ENCODE assay signal across 17 cellular contexts in the genomic region with DNA sequence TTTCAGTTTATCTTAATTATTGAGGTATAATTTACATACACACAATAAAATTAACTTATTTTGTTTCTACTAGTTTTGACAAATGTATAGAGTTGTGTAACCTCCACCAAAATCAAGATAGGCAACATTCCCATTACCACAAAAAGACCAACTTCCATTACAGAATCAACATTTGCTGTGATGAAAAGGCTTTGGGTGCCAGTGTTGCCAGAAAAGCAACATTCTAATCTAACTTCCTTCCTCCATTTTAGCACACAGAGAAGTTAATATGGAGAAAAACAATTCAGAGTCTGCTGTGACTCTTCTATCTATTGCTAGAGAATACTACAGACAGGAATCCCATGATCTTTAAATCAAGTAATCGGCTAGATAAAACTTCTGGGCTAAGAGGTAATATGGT.
DNase-seq lines count a peak whose midpoint lies in the region; TF ChIP-seq lines count a peak whose summit lies in the region.
"Had no signal": no experiment of that assay in that cellular context is flagged by ENCODE, and none has a peak within 500 bp of the region (broad histone marks: within the 10 kb centered on the region; RNA-seq: fewer than 3 reads in every experiment).

No MANE protein-coding gene starts in this region.

- H3K79me2 ChIP-seq in ACC112 (ENCODE audit: control insufficient read depth, insufficient read depth, low read length, unreplicated experiment): no peaks in the 10 kb centered on the region

- H3K36me3 Mint-ChIP-seq in endothelial cell (ENCODE audit: low read depth, unreplicated experiment) (no peaks in the 10 kb centered on the region), nephron (ENCODE audit: low read depth) (no peaks in the 10 kb centered on the region), chondrocyte (ENCODE audit: low read depth) (no peaks in the 10 kb centered on the region)
- peaks cover under 1% of the 10 kb centered on the region for H3K36me3 Mint-ChIP-seq in activated naive CD8-positive, alpha-beta T cell treated with anti-CD3 and anti-CD28 coated beads for 36 hours
- H3K36me3 Mint-ChIP-seq: activated CD4-positive, alpha-beta memory T cell treated with anti-CD3 and anti-CD28 coated beads for 36 hours had no signal

- H3K27ac Mint-ChIP-seq in endothelial cell (ENCODE audit: unreplicated experiment): peak overlapping the region; percentile 97
- peak overlapping the region; percentile 94 to 96 (median 95) for H3K27ac Mint-ChIP-seq in nephron
- no peak overlapping the region for H3K27ac Mint-ChIP-seq in activated naive CD8-positive, alpha-beta T cell treated with anti-CD3 and anti-CD28 coated beads for 36 hours
- no peak overlapping the region for H3K27ac Mint-ChIP-seq in chondrocyte (ENCODE audit: unreplicated experiment)
- H3K27ac Mint-ChIP-seq: activated CD4-positive, alpha-beta memory T cell treated with anti-CD3 and anti-CD28 coated beads for 36 hours had no signal

- peak overlapping the region; percentile 24; the same call in 1 of the 2 replicates for H3K27ac ChIP-seq in ACC112 (ENCODE audit: low read depth, low read length)
- H3K27ac ChIP-seq: foreskin keratinocyte, HL-60, neutrophil had no signal

- peaks cover 12% of the 10 kb centered on the region for H3K4me1 ChIP-seq in ACC112 (ENCODE audit: control insufficient read depth, insufficient read depth, low read length, unreplicated experiment)
- H3K4me1 ChIP-seq: foreskin keratinocyte had no signal

- H3K9me3 Mint-ChIP-seq in endothelial cell (ENCODE audit: unreplicated experiment) (no peaks in the 10 kb centered on the region), nephron (no peaks in the 10 kb centered on the region), chondrocyte (ENCODE audit: low read depth) (no peaks in the 10 kb centered on the region)
- H3K9me3 Mint-ChIP-seq in activated naive CD8-positive, alpha-beta T cell treated with anti-CD3 and anti-CD28 coated beads for 36 hours: no peaks in the 10 kb centered on the region
- H3K9me3 Mint-ChIP-seq: activated CD4-positive, alpha-beta memory T cell treated with anti-CD3 and anti-CD28 coated beads for 36 hours had no signal

- peak overlapping the region; percentile 73 for H2AFZ ChIP-seq in ACC112 (ENCODE audit: low read length, unreplicated experiment)

- TF ChIP-seq CTCF in endothelial cell (IDR thresholded peaks at IDR 0.05; ENCODE audit: unreplicated experiment) (no peak), nephron (IDR thresholded peaks at IDR 0.05; ENCODE audit: unreplicated experiment in 3 of 3) (no peak), chondrocyte (IDR thresholded peaks at IDR 0.05) (no peak)

- H3K27me3 ChIP-seq in ACC112 (ENCODE audit: insufficient read depth, low read length): no peaks in the 10 kb centered on the region
- H3K27me3 ChIP-seq: foreskin keratinocyte, neutrophil had no signal

- H3K4me3 ChIP-seq in ACC112 (ENCODE audit: low read depth, low read length): no peak overlapping the region
- H3K4me3 ChIP-seq: GM12878 had no signal

- DNase-seq in OCI-M1 (lab: John Stamatoyannopoulos, UW) (peak; percentile 65), endothelial cell (ENCODE audit: low spot score) (no peak), NCI-H2196 treated with DMSO at 0.1 percent for 48 hours (lab: John Stamatoyannopoulos, UW; ENCODE audit: unreplicated experiment) (no peak), chondrocyte (ENCODE audit: low spot score) (no peak), UCSD-AML1 (lab: John Stamatoyannopoulos, UW; ENCODE audit: unreplicated experiment) (no peak)
- no peak for DNase-seq in activated naive CD8-positive, alpha-beta T cell treated with anti-CD3 and anti-CD28 coated beads for 36 hours
- DNase-seq: activated CD4-positive, alpha-beta memory T cell treated with anti-CD3 and anti-CD28 coated beads for 36 hours; activated gamma-delta T cell; DND-41; foreskin keratinocyte; MM.1S; stimulated activated CD8-positive, alpha-beta memory T cell treated with anti-CD3 and anti-CD28 coated beads, Interleukin-4, amount 100 ng/mL, for 48 hours had no signal

- H3K27me3 Mint-ChIP-seq in endothelial cell (ENCODE audit: unreplicated experiment) (no peaks in the 10 kb centered on the region), nephron (ENCODE audit: low read depth) (no peaks in the 10 kb centered on the region), chondrocyte (ENCODE audit: low read depth) (no peaks in the 10 kb centered on the region)
- no peaks in the 10 kb centered on the region for H3K27me3 Mint-ChIP-seq in activated naive CD8-positive, alpha-beta T cell treated with anti-CD3 and anti-CD28 coated beads for 36 hours
- H3K27me3 Mint-ChIP-seq: activated CD4-positive, alpha-beta memory T cell treated with anti-CD3 and anti-CD28 coated beads for 36 hours had no signal

- no peak overlapping the region for H3K4me3 Mint-ChIP-seq in endothelial cell (ENCODE audit: unreplicated experiment)
- H3K4me3 Mint-ChIP-seq in nephron: no peak overlapping the region
- H3K4me3 Mint-ChIP-seq in activated naive CD8-positive, alpha-beta T cell treated with anti-CD3 and anti-CD28 coated beads for 36 hours: no peak overlapping the region
- no peak overlapping the region for H3K4me3 Mint-ChIP-seq in chondrocyte (ENCODE audit: unreplicated experiment)
- H3K4me3 Mint-ChIP-seq: activated CD4-positive, alpha-beta memory T cell treated with anti-CD3 and anti-CD28 coated beads for 36 hours had no signal

- H3K4me1 Mint-ChIP-seq in endothelial cell (ENCODE audit: unreplicated experiment): peaks cover 33% of the 10 kb centered on the region
- H3K4me1 Mint-ChIP-seq in nephron: peaks cover 19% of the 10 kb centered on the region
- peaks cover 2% of the 10 kb centered on the region for H3K4me1 Mint-ChIP-seq in activated naive CD8-positive, alpha-beta T cell treated with anti-CD3 and anti-CD28 coated beads for 36 hours
- peaks cover 20% of the 10 kb centered on the region for H3K4me1 Mint-ChIP-seq in chondrocyte (ENCODE audit: low read depth)

- no peaks in the 10 kb centered on the region for H3K36me3 ChIP-seq in ACC112 (ENCODE audit: insufficient read depth, low read length)
- H3K36me3 ChIP-seq: neutrophil had no signal

Comparison
In these comparisons a context has a peak if more than half of its experiments do, and no peak if none do; other contexts are left out.
1. H3K27ac Mint-ChIP-seq: peak in endothelial cell (single experiment) and nephron (3 of 3); none in activated naive CD8-positive, alpha-beta T cell treated with anti-CD3 and anti-CD28 coated beads for 36 hours (single experiment) and chondrocyte (single experiment).